22 cellular contexts compared by ENCODE assay signal in the genomic region with DNA sequence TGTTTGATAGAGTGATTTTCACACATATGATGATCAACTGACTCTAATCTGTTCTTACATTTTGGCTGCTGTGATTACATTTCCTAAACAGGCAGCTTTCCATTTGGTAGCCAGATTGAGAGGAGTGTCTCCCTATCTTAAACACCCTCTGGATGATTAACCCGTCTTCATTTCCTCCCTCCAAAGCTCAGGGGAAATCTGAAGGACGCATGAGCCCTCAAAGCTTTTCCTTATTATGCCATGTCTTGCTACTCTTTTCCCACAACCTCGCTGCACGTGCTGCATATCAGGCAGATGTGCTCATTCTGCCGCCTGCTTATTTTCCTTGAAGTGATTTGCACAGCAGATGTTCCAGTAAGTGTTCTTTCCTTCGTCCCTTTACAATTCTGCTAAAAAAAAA.
"Had no signal": no experiment of that assay in that cellular context is flagged by ENCODE, and none has a peak within 500 bp of the region (broad histone marks: within the 10 kb centered on the region; RNA-seq: fewer than 3 reads in every experiment).

No MANE protein-coding gene starts in this region.

- H3K9me3 Mint-ChIP-seq: dendritic cell treated with granulocyte-macrophage colony-stimulating factor and Interleukin-4, amounts not matched to agents 40 ng/mL and 50 ng/mL, for 4 days had no signal

- FAIRE-seq: endothelial cell of umbilical vein, TTC549, urothelium cell line had no signal

- H3K4me3 ChIP-seq: adrenal gland, cardiac muscle cell, esophagus squamous epithelium, sigmoid colon, spleen, thyroid gland had no signal

- DNase-seq: activated CD4-positive, alpha-beta memory T cell treated with anti-CD3 and anti-CD28 coated beads for 36 hours; activated CD4-positive, alpha-beta T cell treated with anti-CD3 and anti-CD28 coated beads for 36 hours; activated gamma-delta T cell treated with Interleukin-2 at 50 U/mL for 16 hours; activated T-cell treated with anti-CD3 and anti-CD28 coated beads for 4 hours; adrenal gland; effector CD8-positive, alpha-beta T cell; esophagus squamous epithelium; mesenchymal stem cell; naive thymus-derived CD8-positive, alpha-beta T cell; sigmoid colon; spleen; stimulated activated naive CD4-positive, alpha-beta T cell; thyroid gland had no signal

- H3K27ac Mint-ChIP-seq: activated CD4-positive, alpha-beta memory T cell treated with anti-CD3 and anti-CD28 coated beads for 36 hours; activated CD4-positive, alpha-beta T cell treated with anti-CD3 and anti-CD28 coated beads for 36 hours; activated naive CD4-positive, alpha-beta T cell treated with anti-CD3 and anti-CD28 coated beads, Interleukin-2, amount 50 U/mL, for 72 hours; activated T-helper 1 cell treated with anti-CD3 and anti-CD28 coated beads, Interleukin-12 subunit alpha, Interleukin-12 subunit beta, Interleukin-2, Interleukin-4 antibody, amounts not matched to agents 30 ng/mL and 10 ng/mL and 1 ng/mL, durations not matched to agents 14 hours and 24 hours and 36 hours; dendritic cell treated with granulocyte-macrophage colony-stimulating factor and Interleukin-4, amounts not matched to agents 40 ng/mL and 50 ng/mL, for 4 days; naive thymus-derived CD8-positive, alpha-beta T cell; T-helper 2 cell treated with Interferon-gamma antibody and Interleukin-4, amounts not matched to agents 5 μg/mL and 100 μg/mL, for 36 hours; WTC11 had no signal

- H3K36me3 ChIP-seq: adrenal gland, cardiac muscle cell, esophagus squamous epithelium, sigmoid colon, spleen, thyroid gland had no signal

- H3K4me1 ChIP-seq: adrenal gland, esophagus squamous epithelium, sigmoid colon, spleen, thyroid gland had no signal

- H3K4me3 Mint-ChIP-seq: activated CD4-positive, alpha-beta memory T cell treated with anti-CD3 and anti-CD28 coated beads for 36 hours; activated CD4-positive, alpha-beta T cell treated with anti-CD3 and anti-CD28 coated beads for 36 hours; activated T-helper 1 cell treated with anti-CD3 and anti-CD28 coated beads, Interleukin-12 subunit alpha, Interleukin-12 subunit beta, Interleukin-2, Interleukin-4 antibody, amounts not matched to agents 30 ng/mL and 10 ng/mL and 1 ng/mL, durations not matched to agents 14 hours and 24 hours and 36 hours; dendritic cell treated with granulocyte-macrophage colony-stimulating factor and Interleukin-4, amounts not matched to agents 40 ng/mL and 50 ng/mL, for 4 days; naive thymus-derived CD8-positive, alpha-beta T cell; T-helper 2 cell treated with Interferon-gamma antibody and Interleukin-4, amounts not matched to agents 5 μg/mL and 100 μg/mL, for 36 hours; WTC11 had no signal

- H3K27me3 ChIP-seq: adrenal gland, cardiac muscle cell, esophagus squamous epithelium, sigmoid colon, spleen, thyroid gland had no signal

- H3K4me1 Mint-ChIP-seq: activated CD4-positive, alpha-beta T cell treated with anti-CD3 and anti-CD28 coated beads for 36 hours; naive thymus-derived CD8-positive, alpha-beta T cell had no signal

- H3K27ac ChIP-seq: adrenal gland, cardiac muscle cell, esophagus squamous epithelium, sigmoid colon, spleen, thyroid gland had no signal

- ATAC-seq: activated CD4-positive, alpha-beta T cell treated with anti-CD3 and anti-CD28 coated beads for 36 hours; activated naive CD4-positive, alpha-beta T cell treated with anti-CD3 and anti-CD28 coated beads, Interleukin-2, amount 50 U/mL, for 72 hours; naive thymus-derived CD8-positive, alpha-beta T cell; WTC11 had no signal

- H3K27me3 Mint-ChIP-seq: activated CD4-positive, alpha-beta memory T cell treated with anti-CD3 and anti-CD28 coated beads for 36 hours; activated CD4-positive, alpha-beta T cell treated with anti-CD3 and anti-CD28 coated beads for 36 hours; dendritic cell treated with granulocyte-macrophage colony-stimulating factor and Interleukin-4, amounts not matched to agents 40 ng/mL and 50 ng/mL, for 4 days; naive thymus-derived CD8-positive, alpha-beta T cell had no signal

- H3K9me3 ChIP-seq: adrenal gland, esophagus squamous epithelium, sigmoid colon, thyroid gland had no signal

- H3K36me3 Mint-ChIP-seq: activated CD4-positive, alpha-beta memory T cell treated with anti-CD3 and anti-CD28 coated beads for 36 hours; activated naive CD4-positive, alpha-beta T cell treated with anti-CD3 and anti-CD28 coated beads, Interleukin-2, amount 50 U/mL, for 72 hours; naive thymus-derived CD8-positive, alpha-beta T cell had no signal
